In the genomic region with DNA sequence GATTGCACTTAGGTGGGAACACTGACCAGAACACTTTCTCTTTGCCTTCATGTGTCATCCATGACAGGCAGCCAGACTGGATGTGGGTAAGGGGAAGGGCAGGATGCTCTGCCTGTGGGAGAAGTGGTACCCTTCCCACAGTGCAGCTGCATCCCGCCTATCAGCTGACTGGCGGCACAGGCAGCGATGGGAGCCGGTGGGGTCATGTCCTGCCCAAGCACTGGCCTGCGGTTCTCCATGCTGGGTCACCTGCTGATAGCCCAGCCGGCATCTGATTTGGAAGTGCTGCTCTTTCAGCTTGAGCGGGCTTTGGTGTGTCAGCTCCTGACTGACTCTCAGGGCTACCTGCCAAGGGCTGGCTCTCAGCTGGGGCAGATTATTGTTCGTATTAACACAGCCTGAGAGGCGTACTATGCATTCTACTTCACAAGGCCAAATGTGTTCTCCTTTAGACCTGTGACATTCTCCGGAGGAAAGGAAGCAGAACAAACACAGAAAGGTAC, we compare ENCODE assay signal across 16 cellular contexts.
DNase-seq lines count a peak whose midpoint lies in the region; ATAC-seq and TF ChIP-seq lines count a peak whose summit lies in the region.
"Had no signal": no experiment of that assay in that cellular context is flagged by ENCODE, and none has a peak within 500 bp of the region (broad histone marks: within the 10 kb centered on the region; RNA-seq: fewer than 3 reads in every experiment).

No MANE protein-coding gene starts in this region.

- H3K79me1 ChIP-seq in neuronal stem cell (ENCODE audit: low read depth, low read length): no peaks in the 10 kb centered on the region

- DNase-seq in Ammon's horn (ENCODE audit: low spot score) (peak; percentile 35), NCI-H1694 treated with DMSO at 0.1 percent for 48 hours (lab: John Stamatoyannopoulos, UW) (peak; percentile 21), neuronal stem cell (ENCODE audit: low spot score) (no peak), amniotic stem cell (lab: John Stamatoyannopoulos, UW) (no peak), MV-4-11 (lab: John Stamatoyannopoulos, UW) (no peak)
- no peak for DNase-seq in activated CD4-positive, alpha-beta T cell treated with anti-CD3 and anti-CD28 coated beads, Interleukin-2, amount 10 ng/mL, durations not matched to agents 24 days and 14 days
- DNase-seq: activated B cell treated with CpG ODN at 0.5 μM for 24 hours; activated CD8-positive, alpha-beta memory T cell treated with anti-CD3 and anti-CD28 coated beads, Interleukin-2, amount 10 ng/mL, durations not matched to agents 7 days and 5 days; activated naive CD4-positive, alpha-beta T cell treated with anti-CD3 and anti-CD28 coated beads, Interleukin-2, amount 10 ng/mL, durations not matched to agents 7 days and 5 days; COR-L47; stimulated activated CD4-positive, alpha-beta T cell treated with anti-CD3 and anti-CD28 coated beads, Interleukin-1b, Interleukin-23, amount 100 ng/mL, for 48 hours; SW 1271 had no signal

- H3K4me1 ChIP-seq in gastroesophageal sphincter (peaks cover 10 to 100% (median 36%) of the 10 kb centered on the region in 3 donors), neuronal stem cell (ENCODE audit: control insufficient read depth in 2 of 2, insufficient read depth in 1 of 2, low read depth in 1 of 2, low read length in 2 of 2) (peaks cover 0 to 3% of the 10 kb centered on the region in 2 donors)

- peak overlapping the region; percentile 32 to 97 (median 82) for H3K27ac ChIP-seq in gastroesophageal sphincter
- no peak overlapping the region for H3K27ac ChIP-seq in neuronal stem cell (replicated peaks; ENCODE audit: low read length)

- no peak for TF ChIP-seq EP300 in gastroesophageal sphincter (IDR thresholded peaks at IDR 0.05)

- no peak overlapping the region for H3K4me2 ChIP-seq in neuronal stem cell (ENCODE audit: insufficient read depth, low read length, poor library complexity, severe bottlenecking)

- H3K36me3 ChIP-seq in gastroesophageal sphincter: peaks cover 5 to 96% of the 10 kb centered on the region in 2 donors
- peaks cover 0 to 4% of the 10 kb centered on the region in 2 donors for H3K36me3 ChIP-seq in neuronal stem cell (replicated peaks in 1 of 2; ENCODE audit: control insufficient read depth in 2 of 2, insufficient read depth in 2 of 2, low read length in 2 of 2)

- H4K91ac ChIP-seq in neuronal stem cell (ENCODE audit: low read depth, low read length, poor library complexity): no peak overlapping the region

- no peak overlapping the region for H3K14ac ChIP-seq in neuronal stem cell (ENCODE audit: low read length)

- no peak overlapping the region for H3K23ac ChIP-seq in neuronal stem cell (ENCODE audit: low read depth, low read length, poor library complexity)

- TF ChIP-seq POLR2A in gastroesophageal sphincter (IDR thresholded peaks at IDR 0.05): no peak

- H3K27ac Mint-ChIP-seq in activated CD4-positive, alpha-beta T cell treated with anti-CD3 and anti-CD28 coated beads, Interleukin-2, amount 10 ng/mL, durations not matched to agents 24 days and 14 days: no peak overlapping the region
- H3K27ac Mint-ChIP-seq: activated B cell treated with CpG ODN at 0.5 μM for 24 hours; activated CD8-positive, alpha-beta memory T cell treated with anti-CD3 and anti-CD28 coated beads, Interleukin-2, amount 10 ng/mL, durations not matched to agents 7 days and 5 days; activated naive CD4-positive, alpha-beta T cell treated with anti-CD3 and anti-CD28 coated beads, Interleukin-2, amount 10 ng/mL, durations not matched to agents 7 days and 5 days; IgD-negative memory B cell; type B pancreatic cell had no signal

- no peak overlapping the region for H2BK15ac ChIP-seq in neuronal stem cell (ENCODE audit: low read length)

- intact Hi-C loops in activated CD4-positive, alpha-beta T cell treated with anti-CD3 and anti-CD28 coated beads, Interleukin-2, amount 10 ng/mL, durations not matched to agents 24 days and 14 days (cut with micrococcal nuclease): no loop called here

- no peak for TF ChIP-seq CTCF in gastroesophageal sphincter (IDR thresholded peaks at IDR 0.05)

- H2BK12ac ChIP-seq in neuronal stem cell (ENCODE audit: low read length): no peak overlapping the region

- H4K8ac ChIP-seq in neuronal stem cell (ENCODE audit: low read depth, low read length): no peak overlapping the region

- H3K18ac ChIP-seq in neuronal stem cell (ENCODE audit: low read length): no peak overlapping the region

- no peaks in the 10 kb centered on the region for H3K36me3 Mint-ChIP-seq in activated CD4-positive, alpha-beta T cell treated with anti-CD3 and anti-CD28 coated beads, Interleukin-2, amount 10 ng/mL, durations not matched to agents 24 days and 14 days (ENCODE audit: low read depth)
- H3K36me3 Mint-ChIP-seq: activated CD8-positive, alpha-beta memory T cell treated with anti-CD3 and anti-CD28 coated beads, Interleukin-2, amount 10 ng/mL, durations not matched to agents 7 days and 5 days; activated naive CD4-positive, alpha-beta T cell treated with anti-CD3 and anti-CD28 coated beads, Interleukin-2, amount 10 ng/mL, durations not matched to agents 7 days and 5 days had no signal

- H3K27me3 Mint-ChIP-seq in activated CD4-positive, alpha-beta T cell treated with anti-CD3 and anti-CD28 coated beads, Interleukin-2, amount 10 ng/mL, durations not matched to agents 24 days and 14 days: peaks cover 3% of the 10 kb centered on the region
- H3K27me3 Mint-ChIP-seq: activated naive CD4-positive, alpha-beta T cell treated with anti-CD3 and anti-CD28 coated beads, Interleukin-2, amount 10 ng/mL, durations not matched to agents 7 days and 5 days; type B pancreatic cell had no signal

- H2BK5ac ChIP-seq in neuronal stem cell (ENCODE audit: low read length): no peak overlapping the region

- no peaks in the 10 kb centered on the region for H3K9me3 Mint-ChIP-seq in activated CD4-positive, alpha-beta T cell treated with anti-CD3 and anti-CD28 coated beads, Interleukin-2, amount 10 ng/mL, durations not matched to agents 24 days and 14 days
- H3K9me3 Mint-ChIP-seq: activated B cell treated with CpG ODN at 0.5 μM for 24 hours; activated naive CD4-positive, alpha-beta T cell treated with anti-CD3 and anti-CD28 coated beads, Interleukin-2, amount 10 ng/mL, durations not matched to agents 7 days and 5 days; type B pancreatic cell had no signal

- H3K9ac ChIP-seq in neuronal stem cell (ENCODE audit: low read depth, low read length, poor library complexity): peak overlapping the region; percentile 7

- no peak overlapping the region for H2AFZ ChIP-seq in neuronal stem cell (ENCODE audit: low read length)

- H3K9me3 ChIP-seq in gastroesophageal sphincter (no peaks in the 10 kb centered on the region), neuronal stem cell (replicated peaks in 1 of 2; ENCODE audit: control insufficient read depth in 2 of 2, insufficient read depth in 1 of 2, low read depth in 1 of 2, low read length in 2 of 2) (no peaks in the 10 kb centered on the region)

- WGBS in gastroesophageal sphincter (ENCODE audit: low coverage in 1 of 2), 2 donors: 47% methylated on average over 3 of the region's 10 CpGs; no CpG with 5 or more reads in 1 of the 2 donors
- WGBS in neuronal stem cell (ENCODE audit: extremely low coverage in 2 of 2, insufficient read length in 2 of 2, insufficient replicate concordance in 1 of 2), 2 donors: no CpG with 5 or more reads among the region's 10 CpGs

- no peak overlapping the region for H3K4ac ChIP-seq in neuronal stem cell (ENCODE audit: low read length)

- H3K4me3 ChIP-seq in gastroesophageal sphincter (no peak overlapping the region), neuronal stem cell (ENCODE audit: low read length in 2 of 2) (peak overlapping the region in 1 of 2 donors; percentile 27)

- ATAC-seq in gastroesophageal sphincter (no peak), HG02938 (IDR thresholded peaks at IDR 0.05; ENCODE audit: unreplicated experiment) (no peak)
- ATAC-seq: activated CD8-positive, alpha-beta memory T cell treated with anti-CD3 and anti-CD28 coated beads, Interleukin-2, amount 10 ng/mL, durations not matched to agents 7 days and 5 days had no signal

- H3K4me3 Mint-ChIP-seq in activated CD4-positive, alpha-beta T cell treated with anti-CD3 and anti-CD28 coated beads, Interleukin-2, amount 10 ng/mL, durations not matched to agents 24 days and 14 days: no peak overlapping the region
- H3K4me3 Mint-ChIP-seq: activated B cell treated with CpG ODN at 0.5 μM for 24 hours; activated CD8-positive, alpha-beta memory T cell treated with anti-CD3 and anti-CD28 coated beads, Interleukin-2, amount 10 ng/mL, durations not matched to agents 7 days and 5 days; activated naive CD4-positive, alpha-beta T cell treated with anti-CD3 and anti-CD28 coated beads, Interleukin-2, amount 10 ng/mL, durations not matched to agents 7 days and 5 days; IgD-negative memory B cell; type B pancreatic cell had no signal

- no peaks in the 10 kb centered on the region for H3K27me3 ChIP-seq in gastroesophageal sphincter
- H3K27me3 ChIP-seq in neuronal stem cell (ENCODE audit: control insufficient read depth in 3 of 3, insufficient read depth in 3 of 3, low read depth in 1 of 3, low read length in 3 of 3): no peaks in the 10 kb centered on the region

- H2BK120ac ChIP-seq in neuronal stem cell (ENCODE audit: low read depth, low read length): no peak overlapping the region

- peaks cover 10% of the 10 kb centered on the region for H3K4me1 Mint-ChIP-seq in activated CD4-positive, alpha-beta T cell treated with anti-CD3 and anti-CD28 coated beads, Interleukin-2, amount 10 ng/mL, durations not matched to agents 24 days and 14 days
- H3K4me1 Mint-ChIP-seq: activated B cell treated with CpG ODN at 0.5 μM for 24 hours, IgD-negative memory B cell had no signal

- no peak overlapping the region for H2AK5ac ChIP-seq in neuronal stem cell (ENCODE audit: low read depth, low read length)

Comparison
In these comparisons a context has a peak if more than half of its experiments do, and no peak if none do; other contexts are left out.
1. DNase-seq: peak in Ammon's horn (single experiment) and NCI-H1694 treated with DMSO at 0.1 percent for 48 hours (single experiment); none in neuronal stem cell (single experiment), activated CD4-positive, alpha-beta T cell treated with anti-CD3 and anti-CD28 coated beads, Interleukin-2, amount 10 ng/mL, durations not matched to agents 24 days and 14 days (single experiment), amniotic stem cell (single experiment) and MV-4-11 (single experiment).